Comparison of ENCODE assay signal across 15 cellular contexts in genomic region chr13:30157616-30157993, GRCh38.
DNase-seq lines count a peak whose midpoint lies in the region; ATAC-seq and TF ChIP-seq lines count a peak whose summit lies in the region.
"Had no signal": no experiment of that assay in that cellular context is flagged by ENCODE, and none has a peak within 500 bp of the region (broad histone marks: within the 10 kb centered on the region; RNA-seq: fewer than 3 reads in every experiment).

No MANE protein-coding gene starts in this region.

- no peak for TF ChIP-seq CTCF in dorsolateral prefrontal cortex (IDR thresholded peaks at IDR 0.05 in 54 of 56, conservative IDR thresholded peaks at IDR 0.05 in 2 of 56; ENCODE audit: low read depth in 1 of 56, partially characterized antibody in 56 of 56)

- H3K4me3 ChIP-seq in dorsolateral prefrontal cortex, result no peak overlapping the region
- H3K4me3 ChIP-seq: gastrocnemius medialis had no signal

- no peak overlapping the region for H3K27ac ChIP-seq in dorsolateral prefrontal cortex
- H3K27ac ChIP-seq: gastrocnemius medialis had no signal

- no peak overlapping the region for H3K4me3 Mint-ChIP-seq in activated CD4-positive, alpha-beta memory T cell treated with anti-CD3 and anti-CD28 coated beads, Interleukin-2, amount 10 ng/mL, durations not matched to agents 7 days and 5 days
- H3K4me3 Mint-ChIP-seq in activated CD4-positive, alpha-beta memory T cell treated with anti-CD3 and anti-CD28 coated beads for 36 hours, result no peak overlapping the region
- peak overlapping the region; percentile 54 for H3K4me3 Mint-ChIP-seq in stimulated activated effector memory CD8-positive, alpha-beta T cell treated with anti-CD3 and anti-CD28 coated beads, Interleukin-12 subunit alpha, Interleukin-12 subunit beta, amount 100 ng/mL, for 72 hours

- no peaks in the 10 kb centered on the region for H3K36me3 Mint-ChIP-seq in activated CD4-positive, alpha-beta memory T cell treated with anti-CD3 and anti-CD28 coated beads, Interleukin-2, amount 10 ng/mL, durations not matched to agents 7 days and 5 days (ENCODE audit: low read depth)
- H3K36me3 Mint-ChIP-seq in activated CD4-positive, alpha-beta memory T cell treated with anti-CD3 and anti-CD28 coated beads for 36 hours, result no peaks in the 10 kb centered on the region
- no peaks in the 10 kb centered on the region for H3K36me3 Mint-ChIP-seq in stimulated activated effector memory CD8-positive, alpha-beta T cell treated with anti-CD3 and anti-CD28 coated beads, Interleukin-12 subunit alpha, Interleukin-12 subunit beta, amount 100 ng/mL, for 72 hours

- H3K27me3 ChIP-seq in dorsolateral prefrontal cortex, result no peaks in the 10 kb centered on the region
- H3K27me3 ChIP-seq: gastrocnemius medialis had no signal

- H3K4me1 Mint-ChIP-seq in activated CD4-positive, alpha-beta memory T cell treated with anti-CD3 and anti-CD28 coated beads, Interleukin-2, amount 10 ng/mL, durations not matched to agents 7 days and 5 days, result peaks cover 58% of the 10 kb centered on the region
- H3K4me1 Mint-ChIP-seq in activated CD4-positive, alpha-beta memory T cell treated with anti-CD3 and anti-CD28 coated beads for 36 hours (ENCODE audit: low read depth), result peaks cover 51% of the 10 kb centered on the region
- H3K4me1 Mint-ChIP-seq in stimulated activated effector memory CD8-positive, alpha-beta T cell treated with anti-CD3 and anti-CD28 coated beads, Interleukin-12 subunit alpha, Interleukin-12 subunit beta, amount 100 ng/mL, for 72 hours, result peaks cover 71% of the 10 kb centered on the region

- CTCF ChIA-PET in activated CD4-positive, alpha-beta memory T cell treated with anti-CD3 and anti-CD28 coated beads, Interleukin-2, amount 10 ng/mL, durations not matched to agents 7 days and 5 days (lab: Charles Lee), result interaction anchor here (1.1 to 6.9 kb wide), 8 partner anchors 11 to 43 kb away, joined by 3 to 160 read pairs (median 10); no protein-coding TSS in a partner anchor
- CTCF ChIA-PET in activated CD4-positive, alpha-beta memory T cell treated with anti-CD3 and anti-CD28 coated beads for 36 hours (lab: Charles Lee), result interaction anchor here (1.3 to 9.2 kb wide), 5 partner anchors 12 to 67 kb away, joined by 3 to 270 read pairs (median 21); no protein-coding TSS in a partner anchor

- no peaks in the 10 kb centered on the region for H3K27me3 Mint-ChIP-seq in activated CD4-positive, alpha-beta memory T cell treated with anti-CD3 and anti-CD28 coated beads, Interleukin-2, amount 10 ng/mL, durations not matched to agents 7 days and 5 days
- no peaks in the 10 kb centered on the region for H3K27me3 Mint-ChIP-seq in activated CD4-positive, alpha-beta memory T cell treated with anti-CD3 and anti-CD28 coated beads for 36 hours

- POLR2A ChIA-PET in activated CD4-positive, alpha-beta memory T cell treated with anti-CD3 and anti-CD28 coated beads, Interleukin-2, amount 10 ng/mL, durations not matched to agents 7 days and 5 days (lab: Charles Lee), result interaction anchor here (0.7 to 2.6 kb wide), 8 partner anchors 9 to 309 kb away, joined by 3 to 17 read pairs (median 5); no protein-coding TSS in a partner anchor
- POLR2A ChIA-PET in activated CD4-positive, alpha-beta memory T cell treated with anti-CD3 and anti-CD28 coated beads for 36 hours (lab: Charles Lee), result interaction anchor here (1.3 to 2.2 kb wide), 3 partner anchors 11 to 25 kb away, joined by 6 to 11 read pairs (median 6); no protein-coding TSS in a partner anchor

- H3K27ac Mint-ChIP-seq in activated CD4-positive, alpha-beta memory T cell treated with anti-CD3 and anti-CD28 coated beads, Interleukin-2, amount 10 ng/mL, durations not matched to agents 7 days and 5 days, result peak overlapping the region; percentile 22
- no peak overlapping the region for H3K27ac Mint-ChIP-seq in activated CD4-positive, alpha-beta memory T cell treated with anti-CD3 and anti-CD28 coated beads for 36 hours
- peak overlapping the region; percentile 94 for H3K27ac Mint-ChIP-seq in stimulated activated effector memory CD8-positive, alpha-beta T cell treated with anti-CD3 and anti-CD28 coated beads, Interleukin-12 subunit alpha, Interleukin-12 subunit beta, amount 100 ng/mL, for 72 hours

- ATAC-seq in GM21717 (IDR thresholded peaks at IDR 0.05; ENCODE audit: unreplicated experiment) (peak; percentile 73), HG03439 (IDR thresholded peaks at IDR 0.05; ENCODE audit: unreplicated experiment) (peak; percentile 53), left colon (no peak)
- ATAC-seq in stimulated activated effector memory CD8-positive, alpha-beta T cell treated with anti-CD3 and anti-CD28 coated beads, Interleukin-12 subunit alpha, Interleukin-12 subunit beta, amount 100 ng/mL, for 72 hours, result no peak
- ATAC-seq: gastrocnemius medialis, PC-3 had no signal

- no peak for DNase-seq in activated CD4-positive, alpha-beta memory T cell treated with anti-CD3 and anti-CD28 coated beads, Interleukin-2, amount 10 ng/mL, durations not matched to agents 7 days and 5 days
- no peak for DNase-seq in activated CD4-positive, alpha-beta memory T cell treated with anti-CD3 and anti-CD28 coated beads for 36 hours
- no peak for DNase-seq in stimulated activated effector memory CD8-positive, alpha-beta T cell treated with anti-CD3 and anti-CD28 coated beads, Interleukin-12 subunit alpha, Interleukin-12 subunit beta, amount 100 ng/mL, for 72 hours (ENCODE audit: low spot score in 2 of 2)
- DNase-seq in dorsolateral prefrontal cortex (no peak), HuH-7.5 (ENCODE audit: low spot score) (no peak), left colon (no peak)
- DNase-seq: 8988T; activated CD4-positive, alpha-beta T cell treated with anti-CD3 and anti-CD28 coated beads for 4 hours; effector memory CD4-positive, alpha-beta T cell; gastrocnemius medialis; NCI-H1048; PC-3 had no signal

- peaks cover 2% of the 10 kb centered on the region for H3K9me3 Mint-ChIP-seq in activated CD4-positive, alpha-beta memory T cell treated with anti-CD3 and anti-CD28 coated beads, Interleukin-2, amount 10 ng/mL, durations not matched to agents 7 days and 5 days
- no peaks in the 10 kb centered on the region for H3K9me3 Mint-ChIP-seq in activated CD4-positive, alpha-beta memory T cell treated with anti-CD3 and anti-CD28 coated beads for 36 hours
- peaks cover under 1% of the 10 kb centered on the region for H3K9me3 Mint-ChIP-seq in stimulated activated effector memory CD8-positive, alpha-beta T cell treated with anti-CD3 and anti-CD28 coated beads, Interleukin-12 subunit alpha, Interleukin-12 subunit beta, amount 100 ng/mL, for 72 hours
- H3K9me3 Mint-ChIP-seq: activated T-helper 2 cell treated with anti-CD3 and anti-CD28 coated beads, Interferon-gamma antibody, Interleukin-2, Interleukin-4, amounts not matched to agents 10 μg/mL and 5 μg/mL and 100 μg/mL, durations not matched to agents 14 hours and 24 hours and 36 hours had no signal

- intact Hi-C loops in activated CD4-positive, alpha-beta memory T cell treated with anti-CD3 and anti-CD28 coated beads for 36 hours (cut with micrococcal nuclease), result no loop called here
- intact Hi-C loops in dorsolateral prefrontal cortex (cut with DNase I) (no loop called here), left colon (cut with DNase I, micrococcal nuclease) (no loop called here)

Comparison
In these comparisons a context has a peak if more than half of its experiments do, and no peak if none do; other contexts are left out.
1. ATAC-seq: peak in GM21717 (single experiment) and HG03439 (single experiment); none in stimulated activated effector memory CD8-positive, alpha-beta T cell treated with anti-CD3 and anti-CD28 coated beads, Interleukin-12 subunit alpha, Interleukin-12 subunit beta, amount 100 ng/mL, for 72 hours (single experiment) and left colon (single experiment).